ENCODE assay signal across 7 cellular contexts in the genomic region with DNA sequence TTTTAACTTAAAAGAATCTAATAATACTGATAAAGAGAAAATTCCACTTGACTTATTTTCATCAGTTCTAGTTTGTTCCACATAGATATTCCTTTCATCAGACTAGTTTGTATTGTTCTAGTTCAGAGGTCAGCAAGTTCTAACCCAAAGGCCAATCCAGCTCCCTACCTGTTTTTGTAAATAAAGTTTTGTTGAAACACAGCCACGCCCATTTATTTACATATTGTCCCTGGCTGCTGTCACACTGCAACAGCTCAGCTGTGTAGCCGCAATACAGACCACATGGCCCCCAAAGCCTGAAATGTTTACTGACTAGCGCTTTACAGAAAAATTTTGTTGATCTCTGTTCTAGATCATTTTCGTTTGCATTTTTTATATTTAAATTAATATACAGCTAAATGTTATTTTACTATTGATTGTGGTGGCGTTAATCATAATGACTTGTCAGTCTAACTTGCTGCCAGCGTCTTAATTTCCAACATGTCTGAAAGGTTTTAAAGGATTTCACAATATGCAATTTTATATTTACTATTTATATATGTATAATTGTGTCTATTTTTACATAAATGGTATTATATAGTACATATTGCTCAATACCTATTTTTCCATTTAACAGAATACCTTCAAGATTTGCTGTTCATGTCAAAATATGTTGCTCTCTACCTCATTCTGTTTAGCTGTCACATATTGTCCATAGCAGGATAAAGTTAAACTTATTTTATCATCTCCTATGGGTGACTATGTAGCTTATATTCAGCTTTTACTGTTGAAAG.
"Had no signal": no experiment of that assay in that cellular context is flagged by ENCODE, and none has a peak within 500 bp of the region (broad histone marks: within the 10 kb centered on the region; RNA-seq: fewer than 3 reads in every experiment).

No MANE protein-coding gene starts in this region.

- H3K27ac ChIP-seq: HL-60 had no signal

- H3K4me3 ChIP-seq: GM23338 had no signal

- H3K4me2 ChIP-seq: GM23338 had no signal

- DNase-seq: H9, HCEC 1CT, KG1 had no signal

- FAIRE-seq: H1, H54 had no signal

- H2AFZ ChIP-seq: GM23338 had no signal

- ATAC-seq: GM23338 had no signal
